16 cellular contexts compared by ENCODE assay signal in the genomic region with DNA sequence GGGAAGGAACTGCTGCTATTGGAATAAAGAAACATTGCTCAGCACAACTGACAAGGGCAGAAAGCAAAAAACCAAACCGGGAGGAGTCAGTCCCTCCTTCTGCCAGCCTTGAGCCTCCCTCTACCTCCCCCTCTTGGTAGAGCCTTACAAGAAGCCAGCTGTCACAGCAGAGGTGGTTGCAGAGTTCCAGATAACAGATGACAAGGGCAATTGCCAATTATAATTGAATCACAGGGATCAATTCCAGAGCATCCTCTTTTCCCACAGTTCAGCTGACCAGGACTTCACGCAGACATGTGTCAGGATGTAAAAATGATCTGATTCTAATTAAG.
DNase-seq lines count a peak whose midpoint lies in the region; ATAC-seq and TF ChIP-seq lines count a peak whose summit lies in the region.
"Had no signal": no experiment of that assay in that cellular context is flagged by ENCODE, and none has a peak within 500 bp of the region (broad histone marks: within the 10 kb centered on the region; RNA-seq: fewer than 3 reads in every experiment).

No MANE protein-coding gene starts in this region.

- H2AFZ ChIP-seq in neural progenitor cell (replicated peaks), result peak overlapping the region; percentile 90
- H2AFZ ChIP-seq: PC-9 had no signal

- H3K4me1 Mint-ChIP-seq in WTC11, result peaks cover 8% of the 10 kb centered on the region
- H3K4me1 Mint-ChIP-seq in neural progenitor cell, result no peaks in the 10 kb centered on the region
- H3K4me1 Mint-ChIP-seq in activated T-helper 1 cell treated with anti-CD3 and anti-CD28 coated beads, Interleukin-12 subunit alpha, Interleukin-12 subunit beta, Interleukin-2, Interleukin-4 antibody, amounts not matched to agents 30 ng/mL and 10 ng/mL and 1 ng/mL, durations not matched to agents 14 hours and 24 hours and 36 hours (ENCODE audit: low read depth), result no peaks in the 10 kb centered on the region
- H3K4me1 Mint-ChIP-seq: naive B cell had no signal

- H4K20me1 ChIP-seq in neural progenitor cell (ENCODE audit: low read depth), result no peaks in the 10 kb centered on the region
- H4K20me1 ChIP-seq: BLaER1 had no signal

- H3K27ac Mint-ChIP-seq in WTC11, result no peak overlapping the region
- H3K27ac Mint-ChIP-seq in neural progenitor cell, result no peak overlapping the region
- no peak overlapping the region for H3K27ac Mint-ChIP-seq in activated T-helper 1 cell treated with anti-CD3 and anti-CD28 coated beads, Interleukin-12 subunit alpha, Interleukin-12 subunit beta, Interleukin-2, Interleukin-4 antibody, amounts not matched to agents 30 ng/mL and 10 ng/mL and 1 ng/mL, durations not matched to agents 14 hours and 24 hours and 36 hours
- H3K27ac Mint-ChIP-seq: activated CD8-positive, alpha-beta T cell treated with anti-CD3 and anti-CD28 coated beads for 36 hours; naive B cell had no signal

- H3K4me1 ChIP-seq in neural progenitor cell, result no peaks in the 10 kb centered on the region
- H3K4me1 ChIP-seq: BLaER1, suprapubic skin had no signal

- peak; percentile 47 for DNase-seq in GM12865 (ENCODE audit: low read depth)
- DNase-seq in HT-29 (ENCODE audit: low spot score), result peak; percentile 41
- peak; percentile 33 for DNase-seq in WTC11 (ENCODE audit: low spot score)
- peak; percentile 64 for DNase-seq in neural progenitor cell (ENCODE audit: low spot score)
- no peak for DNase-seq in activated T-helper 1 cell treated with anti-CD3 and anti-CD28 coated beads, Interleukin-12 subunit alpha, Interleukin-12 subunit beta, Interleukin-2, Interleukin-4 antibody, amounts not matched to agents 30 ng/mL and 10 ng/mL and 1 ng/mL, durations not matched to agents 14 hours and 24 hours and 36 hours (ENCODE audit: low spot score)
- no peak for DNase-seq in coronary artery (ENCODE audit: low spot score)
- no peak for DNase-seq in cardiac septum (ENCODE audit: low spot score)
- DNase-seq: activated CD8-positive, alpha-beta T cell treated with anti-CD3 and anti-CD28 coated beads for 36 hours; effector CD8-positive, alpha-beta T cell; naive B cell; NCI-H1092 treated with DMSO at 0.1 percent for 48 hours; PC-9; right cardiac atrium had no signal

- H3K79me2 ChIP-seq in neural progenitor cell (ENCODE audit: low read depth), result no peaks in the 10 kb centered on the region

- H3K4me3 ChIP-seq in GM12865 (ENCODE audit: low read depth, low read length) (no peak overlapping the region), neural progenitor cell (no peak overlapping the region), coronary artery (no peak overlapping the region)
- H3K4me3 ChIP-seq: BLaER1, cardiac muscle cell, PC-9, suprapubic skin had no signal

- H3K27ac ChIP-seq in neural progenitor cell (no peak overlapping the region), coronary artery (no peak overlapping the region)
- H3K27ac ChIP-seq: BLaER1, cardiac muscle cell, PC-9, suprapubic skin had no signal

- ATAC-seq in WTC11, result peak; percentile 99
- ATAC-seq: activated CD8-positive, alpha-beta T cell treated with anti-CD3 and anti-CD28 coated beads for 36 hours; right cardiac atrium had no signal

- H3K9me3 Mint-ChIP-seq in WTC11, result no peaks in the 10 kb centered on the region
- H3K9me3 Mint-ChIP-seq in neural progenitor cell, result no peaks in the 10 kb centered on the region
- H3K9me3 Mint-ChIP-seq in activated T-helper 1 cell treated with anti-CD3 and anti-CD28 coated beads, Interleukin-12 subunit alpha, Interleukin-12 subunit beta, Interleukin-2, Interleukin-4 antibody, amounts not matched to agents 30 ng/mL and 10 ng/mL and 1 ng/mL, durations not matched to agents 14 hours and 24 hours and 36 hours, result peaks cover 12% of the 10 kb centered on the region

- H3K4me3 Mint-ChIP-seq in WTC11 (no peak overlapping the region), neural progenitor cell (no peak overlapping the region)
- no peak overlapping the region for H3K4me3 Mint-ChIP-seq in activated T-helper 1 cell treated with anti-CD3 and anti-CD28 coated beads, Interleukin-12 subunit alpha, Interleukin-12 subunit beta, Interleukin-2, Interleukin-4 antibody, amounts not matched to agents 30 ng/mL and 10 ng/mL and 1 ng/mL, durations not matched to agents 14 hours and 24 hours and 36 hours
- H3K4me3 Mint-ChIP-seq: activated CD8-positive, alpha-beta T cell treated with anti-CD3 and anti-CD28 coated beads for 36 hours; naive B cell had no signal

- H3K9me3 ChIP-seq in neural progenitor cell (ENCODE audit: low read depth), result no peaks in the 10 kb centered on the region
- H3K9me3 ChIP-seq: BLaER1, suprapubic skin had no signal

- H3K27me3 Mint-ChIP-seq in WTC11 (ENCODE audit: low read depth) (no peaks in the 10 kb centered on the region), neural progenitor cell (ENCODE audit: insufficient read depth, low read depth) (no peaks in the 10 kb centered on the region)
- no peaks in the 10 kb centered on the region for H3K27me3 Mint-ChIP-seq in activated T-helper 1 cell treated with anti-CD3 and anti-CD28 coated beads, Interleukin-12 subunit alpha, Interleukin-12 subunit beta, Interleukin-2, Interleukin-4 antibody, amounts not matched to agents 30 ng/mL and 10 ng/mL and 1 ng/mL, durations not matched to agents 14 hours and 24 hours and 36 hours (ENCODE audit: insufficient read depth)
- H3K27me3 Mint-ChIP-seq: activated CD8-positive, alpha-beta T cell treated with anti-CD3 and anti-CD28 coated beads for 36 hours; naive B cell had no signal

- TF ChIP-seq CTCF in GM12865 (IDR thresholded peaks at IDR 0.05; ENCODE audit: insufficient read depth, low read depth, low read length, missing control alignments), result peak; percentile 46
- TF ChIP-seq CTCF in WTC11 (IDR thresholded peaks at IDR 0.05), result no peak
- peak; percentile 58 for TF ChIP-seq CTCF in neural progenitor cell (IDR thresholded peaks at IDR 0.05)
- TF ChIP-seq CTCF in coronary artery (IDR thresholded peaks at IDR 0.05), result no peak

- POLR2A ChIA-PET in WTC11 (lab: Charles Lee), result no interaction called here

- H3K27me3 ChIP-seq in neural progenitor cell, result no peaks in the 10 kb centered on the region
- H3K27me3 ChIP-seq: BLaER1, cardiac muscle cell, suprapubic skin had no signal

- H3K36me3 ChIP-seq in neural progenitor cell, result no peaks in the 10 kb centered on the region
- H3K36me3 ChIP-seq: BLaER1, cardiac muscle cell, suprapubic skin had no signal

- intact Hi-C loops in activated T-helper 1 cell treated with anti-CD3 and anti-CD28 coated beads, Interleukin-12 subunit alpha, Interleukin-12 subunit beta, Interleukin-2, Interleukin-4 antibody, amounts not matched to agents 30 ng/mL and 10 ng/mL and 1 ng/mL, durations not matched to agents 14 hours and 24 hours and 36 hours (cut with micrococcal nuclease), result no loop called here
- intact Hi-C loops in cardiac septum (cut with DNase I), result no loop called here

- no peaks in the 10 kb centered on the region for H3F3A ChIP-seq in neural progenitor cell (ENCODE audit: low read depth)

- CTCF ChIA-PET in WTC11 (lab: Charles Lee), result interaction anchor here (1.0 to 1.8 kb wide), 7 partner anchors 8 to 527 kb away, joined by 3 to 9 read pairs (median 4); no protein-coding TSS in a partner anchor

- no peak overlapping the region for H3K4me2 ChIP-seq in neural progenitor cell
- H3K4me2 ChIP-seq: BLaER1, PC-9 had no signal

- H3K36me3 Mint-ChIP-seq in WTC11 (no peaks in the 10 kb centered on the region), neural progenitor cell (no peaks in the 10 kb centered on the region)
- no peaks in the 10 kb centered on the region for H3K36me3 Mint-ChIP-seq in activated T-helper 1 cell treated with anti-CD3 and anti-CD28 coated beads, Interleukin-12 subunit alpha, Interleukin-12 subunit beta, Interleukin-2, Interleukin-4 antibody, amounts not matched to agents 30 ng/mL and 10 ng/mL and 1 ng/mL, durations not matched to agents 14 hours and 24 hours and 36 hours (ENCODE audit: low read depth)
- H3K36me3 Mint-ChIP-seq: naive B cell had no signal

- H3K9ac ChIP-seq in neural progenitor cell, result no peak overlapping the region
- H3K9ac ChIP-seq: BLaER1 had no signal

TF ChIP-seq in WTC11, 78 proteins besides CTCF, POLR2A, EP300 and RAD21:
- TF ChIP-seq ZNF423 (CRISPR knock-in tag; IDR thresholded peaks at IDR 0.05) (no peak), SP1 (CRISPR knock-in tag; conservative IDR thresholded peaks at IDR 0.05) (no peak), ZNF138 (CRISPR knock-in tag; conservative IDR thresholded peaks at IDR 0.05) (no peak), ZNF219 (CRISPR knock-in tag; IDR thresholded peaks at IDR 0.05; ENCODE audit: borderline replicate concordance) (no peak), IRF2 (CRISPR knock-in tag; IDR thresholded peaks at IDR 0.05; ENCODE audit: borderline replicate concordance, low read depth) (no peak), MXD4 (CRISPR knock-in tag; IDR thresholded peaks at IDR 0.05; ENCODE audit: borderline replicate concordance) (no peak), ZNF263 (CRISPR knock-in tag; IDR thresholded peaks at IDR 0.05; ENCODE audit: low read depth) (no peak)
- TF ChIP-seq, protein P1, sequence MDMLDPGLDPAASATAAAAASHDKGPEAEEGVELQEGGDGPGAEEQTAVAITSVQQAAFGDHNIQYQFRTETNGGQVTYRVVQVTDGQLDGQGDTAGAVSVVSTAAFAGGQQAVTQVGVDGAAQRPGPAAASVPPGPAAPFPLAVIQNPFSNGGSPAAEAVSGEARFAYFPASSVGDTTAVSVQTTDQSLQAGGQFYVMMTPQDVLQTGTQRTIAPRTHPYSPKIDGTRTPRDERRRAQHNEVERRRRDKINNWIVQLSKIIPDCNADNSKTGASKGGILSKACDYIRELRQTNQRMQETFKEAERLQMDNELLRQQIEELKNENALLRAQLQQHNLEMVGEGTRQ (CRISPR knock-in tag; IDR thresholded peaks at IDR 0.05), result no peak
- TF ChIP-seq, protein P2, sequence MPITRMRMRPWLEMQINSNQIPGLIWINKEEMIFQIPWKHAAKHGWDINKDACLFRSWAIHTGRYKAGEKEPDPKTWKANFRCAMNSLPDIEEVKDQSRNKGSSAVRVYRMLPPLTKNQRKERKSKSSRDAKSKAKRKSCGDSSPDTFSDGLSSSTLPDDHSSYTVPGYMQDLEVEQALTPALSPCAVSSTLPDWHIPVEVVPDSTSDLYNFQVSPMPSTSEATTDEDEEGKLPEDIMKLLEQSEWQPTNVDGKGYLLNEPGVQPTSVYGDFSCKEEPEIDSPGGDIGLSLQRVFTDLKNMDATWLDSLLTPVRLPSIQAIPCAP (CRISPR knock-in tag; IDR thresholded peaks at IDR 0.05), result no peak
- TF ChIP-seq, protein P3, sequence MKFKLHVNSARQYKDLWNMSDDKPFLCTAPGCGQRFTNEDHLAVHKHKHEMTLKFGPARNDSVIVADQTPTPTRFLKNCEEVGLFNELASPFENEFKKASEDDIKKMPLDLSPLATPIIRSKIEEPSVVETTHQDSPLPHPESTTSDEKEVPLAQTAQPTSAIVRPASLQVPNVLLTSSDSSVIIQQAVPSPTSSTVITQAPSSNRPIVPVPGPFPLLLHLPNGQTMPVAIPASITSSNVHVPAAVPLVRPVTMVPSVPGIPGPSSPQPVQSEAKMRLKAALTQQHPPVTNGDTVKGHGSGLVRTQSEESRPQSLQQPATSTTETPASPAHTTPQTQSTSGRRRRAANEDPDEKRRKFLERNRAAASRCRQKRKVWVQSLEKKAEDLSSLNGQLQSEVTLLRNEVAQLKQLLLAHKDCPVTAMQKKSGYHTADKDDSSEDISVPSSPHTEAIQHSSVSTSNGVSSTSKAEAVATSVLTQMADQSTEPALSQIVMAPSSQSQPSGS (CRISPR knock-in tag; IDR thresholded peaks at IDR 0.05; ENCODE audit: borderline replicate concordance, low read depth), result no peak

Comparison
In these comparisons a context has a peak if more than half of its experiments do, and no peak if none do; other contexts are left out.
1. DNase-seq: peak in GM12865 (single experiment), HT-29 (single experiment), WTC11 (single experiment) and neural progenitor cell (single experiment); none in activated T-helper 1 cell treated with anti-CD3 and anti-CD28 coated beads, Interleukin-12 subunit alpha, Interleukin-12 subunit beta, Interleukin-2, Interleukin-4 antibody, amounts not matched to agents 30 ng/mL and 10 ng/mL and 1 ng/mL, durations not matched to agents 14 hours and 24 hours and 36 hours (single experiment), coronary artery (single experiment) and cardiac septum (single experiment).
2. CTCF ChIP-seq: peak in GM12865 (single experiment) and neural progenitor cell (single experiment); none in WTC11 (single experiment) and coronary artery (single experiment).